Comparison of ENCODE assay signal across 7 cellular contexts in the genomic region with DNA sequence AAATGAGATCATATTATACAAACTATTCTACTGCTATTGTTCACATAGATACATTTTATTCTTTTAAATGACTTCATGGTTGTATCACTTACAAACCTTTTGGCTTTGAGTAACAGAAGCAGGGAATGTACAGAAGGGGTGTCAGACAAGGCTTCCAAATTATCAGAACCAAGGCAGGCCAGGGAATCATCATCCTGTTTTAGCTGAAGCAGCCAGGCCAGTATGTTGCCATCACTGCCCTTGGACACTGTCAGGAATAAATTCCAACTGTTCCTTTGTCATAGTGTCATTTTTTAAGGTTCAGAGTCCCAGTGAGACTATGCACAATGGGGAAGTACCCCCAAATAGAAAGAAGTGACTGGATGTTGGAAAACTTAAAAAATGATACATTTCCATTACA.
"Had no signal": no experiment of that assay in that cellular context is flagged by ENCODE, and none has a peak within 500 bp of the region (broad histone marks: within the 10 kb centered on the region; RNA-seq: fewer than 3 reads in every experiment).

No MANE protein-coding gene starts in this region.

- DNase-seq: GDM1, GF-D8 had no signal

- FAIRE-seq: GM12878, GM12891, GM12892, GM18507, GM19239 had no signal

- H3K4me3 ChIP-seq: GM12878 had no signal
